ENCODE assay signal across 9 cellular contexts in genomic region chr9:69036799-69037198, GRCh38. TPM values are rescaled to one million over a fixed set of nuclear protein-coding genes. Genes with fewer than 3 reads are reported as not detected.
A peak's percentile ranks its signal among the peaks of the same experiment; 100 is the strongest.
DNase-seq lines count a peak whose midpoint lies in the region; ATAC-seq, FAIRE-seq and TF ChIP-seq lines count a peak whose summit lies in the region.
"Had no signal": no experiment of that assay in that cellular context is flagged by ENCODE, and none has a peak within 500 bp of the region (broad histone marks: within the 10 kb centered on the region; RNA-seq: fewer than 3 reads in every experiment).

No MANE protein-coding gene starts in this region.

- H3K23ac ChIP-seq in H1 (ENCODE audit: insufficient read length), result no peak overlapping the region

- H3K79me2 ChIP-seq in OCI-LY7 (ENCODE audit: insufficient read depth, low read depth, low read length) (peaks cover 31% of the 10 kb centered on the region), H1 (ENCODE audit: control insufficient read depth in 1 of 2, insufficient read depth in 2 of 2, low read length in 2 of 2) (peaks cover 13 to 51% of the 10 kb centered on the region in 2 experiments)

- no peak overlapping the region; the same call in 1 of the 2 replicates for H2BK15ac ChIP-seq in H1 (ENCODE audit: low read length)

- H3K18ac ChIP-seq in H1 (ENCODE audit: extremely low read depth, low read length), result peak overlapping the region; percentile 5; the same call in 1 of the 2 replicates

- 0 out of 2 replicates have a peak overlapping the region, but pooled peaks have one; percentile 61 for H2BK20ac ChIP-seq in H1 (ENCODE audit: low read length)

- H3K4me1 Mint-ChIP-seq in Caco-2 (ENCODE audit: low read depth, unreplicated experiment), result no peaks in the 10 kb centered on the region

- H3K4me3 Mint-ChIP-seq in Caco-2 (ENCODE audit: unreplicated experiment), result peak overlapping the region; percentile 79

- H3K9ac ChIP-seq in H1 (replicated peaks in 1 of 4; ENCODE audit: extremely low read depth in 1 of 4, low read depth in 3 of 4, low read length in 3 of 4), result peak overlapping the region in 3 of 4 experiments; percentile 24 to 83 (median 25); a peak in 4 of 7 replicates

- no peaks in the 10 kb centered on the region for H3K27me3 Mint-ChIP-seq in Caco-2 (ENCODE audit: insufficient read depth, unreplicated experiment)

- H3K9me3 ChIP-seq in Caco-2 (no peaks in the 10 kb centered on the region), OCI-LY7 (ENCODE audit: low read length) (no peaks in the 10 kb centered on the region), H1 (ENCODE audit: insufficient read depth in 2 of 2, low read depth in 1 of 2, low read length in 1 of 2) (no peaks in the 10 kb centered on the region), neutrophil (no peaks in the 10 kb centered on the region)

- H3K14ac ChIP-seq in H1 (ENCODE audit: insufficient read length), result no peak overlapping the region

- no peak overlapping the region; the same call in 1 of the 2 replicates for H2BK5ac ChIP-seq in H1 (ENCODE audit: low read depth, low read length)

- TF ChIP-seq POLR2A in H1 (IDR thresholded peaks at IDR 0.05; ENCODE audit: control extremely low read depth in 1 of 2, low read depth in 2 of 2, low read length in 2 of 2), result no peak

- no peak overlapping the region for H4K8ac ChIP-seq in H1 (ENCODE audit: extremely low read depth, insufficient read depth, low read length)

- H3K27me3 ChIP-seq in Caco-2 (replicated peaks; ENCODE audit: control insufficient read depth, insufficient read depth, low read length), result no peaks in the 10 kb centered on the region
- no peaks in the 10 kb centered on the region for H3K27me3 ChIP-seq in H1 (replicated peaks in 1 of 4; ENCODE audit: control insufficient read depth in 3 of 4, extremely low read depth in 1 of 4, insufficient read depth in 3 of 4, low read length in 3 of 4)
- no peaks in the 10 kb centered on the region for H3K27me3 ChIP-seq in neutrophil

- no peak overlapping the region for H3K4me3 ChIP-seq in Caco-2 (ENCODE audit: low read depth, low read length)
- H3K4me3 ChIP-seq in OCI-LY7 (ENCODE audit: low read depth, low read length, poor library complexity, severe bottlenecking), result peak overlapping the region; percentile 83
- peak overlapping the region; percentile 61 to 96 (median 83) for H3K4me3 ChIP-seq in H1 (ENCODE audit: extremely low read depth in 1 of 4, insufficient read depth in 2 of 4, low read depth in 3 of 4, low read length in 4 of 4)
- H3K4me3 ChIP-seq in neutrophil (ENCODE audit: low read depth in 1 of 2, low read length in 1 of 2), result peak overlapping the region; percentile 75 to 88

- no peak overlapping the region for H3K56ac ChIP-seq in H1 (replicated peaks; ENCODE audit: insufficient read length, low read depth, low read length)

- no peaks in the 10 kb centered on the region for H3K9me2 ChIP-seq in OCI-LY7 (ENCODE audit: insufficient read depth, low read length)

- H3K4me2 ChIP-seq in OCI-LY7 (ENCODE audit: low read length), result peak overlapping the region; percentile 89
- peak overlapping the region; percentile 71 to 77 for H3K4me2 ChIP-seq in H1 (ENCODE audit: insufficient read depth in 1 of 2, low read depth in 2 of 2, low read length in 2 of 2)

- DNase-seq in Caco-2 (no peak), OCI-LY7 (ENCODE audit: low spot score) (peak; percentile 19), H1 (ENCODE audit: low read depth in 1 of 2, low spot score in 2 of 2) (no peak), head of caudate nucleus (no peak), hepatic stellate cell (ENCODE audit: low spot score) (no peak), kidney glomerular epithelial cell (lab: John Stamatoyannopoulos, UW) (no peak)

- TF ChIP-seq CTCF in Caco-2 (IDR thresholded peaks at IDR 0.05; ENCODE audit: insufficient read depth in 1 of 2, low read depth in 1 of 2, low read length in 1 of 2, severe bottlenecking in 1 of 2, unreplicated experiment in 1 of 2) (no peak), OCI-LY7 (conservative IDR thresholded peaks at IDR 0.05; ENCODE audit: low read length) (no peak), H1 (IDR thresholded peaks at IDR 0.05; ENCODE audit: control extremely low read depth in 1 of 3, insufficient read depth in 1 of 3, low read depth in 1 of 3, low read length in 3 of 3) (no peak), neutrophil (IDR thresholded peaks at IDR 0.05) (no peak)

- H3K27ac Mint-ChIP-seq in Caco-2 (ENCODE audit: unreplicated experiment), result no peak overlapping the region

- H2AFZ ChIP-seq in OCI-LY7 (ENCODE audit: low read length) (peak overlapping the region; percentile 77; the same call in 1 of the 2 replicates), H1 (ENCODE audit: low read length) (no peak overlapping the region)

- TF ChIP-seq RAD21 in H1 (IDR thresholded peaks at IDR 0.05 in 1 of 2, conservative IDR thresholded peaks at IDR 0.05 in 1 of 2; ENCODE audit: low read depth in 2 of 2, low read length in 2 of 2), result no peak

- H2AK5ac ChIP-seq in H1 (ENCODE audit: low read depth, low read length), result no peak overlapping the region

- H4K20me1 ChIP-seq in OCI-LY7 (ENCODE audit: insufficient read depth, low read length), result no peaks in the 10 kb centered on the region
- peaks cover 0 to 6% of the 10 kb centered on the region in 2 experiments for H4K20me1 ChIP-seq in H1 (replicated peaks in 1 of 2; ENCODE audit: control insufficient read depth in 1 of 2, insufficient read depth in 2 of 2, low read length in 2 of 2)

- no peak for FAIRE-seq in H1 (lab: Jason Lieb, UNC)

- H3K27ac ChIP-seq in OCI-LY7 (ENCODE audit: low read depth, low read length, poor library complexity, severe bottlenecking) (peak overlapping the region; percentile 57), H1 (ENCODE audit: low read depth, low read length) (no peak overlapping the region), neutrophil (peak overlapping the region; percentile 77)

- H2BK120ac ChIP-seq in H1 (replicated peaks; ENCODE audit: low read depth, low read length), result no peak overlapping the region

- POLR2A ChIA-PET in Caco-2 (lab: Charles Lee) (no interaction called here), OCI-LY7 (lab: Charles Lee) (interaction anchor here (0.6 to 1.0 kb wide), 2 partner anchors 112 to 255 kb away, joined by 4 to 5 read pairs; no protein-coding TSS in a partner anchor), H1 (lab: Charles Lee; ENCODE audit: partially characterized antibody) (interaction anchor here (0.7 to 2.0 kb wide), 6 partner anchors 9 to 92 kb away, joined by 3 to 8 read pairs (median 3); no protein-coding TSS in a partner anchor)

- peak overlapping the region; percentile 24 for H3K4ac ChIP-seq in H1 (replicated peaks; ENCODE audit: insufficient read length, low read depth, low read length)

- CTCF ChIA-PET in Caco-2 (lab: Charles Lee), result no interaction called here
- CTCF ChIA-PET in OCI-LY7 (lab: Charles Lee; ENCODE audit: unreplicated experiment), result no interaction called here
- CTCF ChIA-PET in H1 (lab: Charles Lee; ENCODE audit: partially characterized antibody), result interaction anchor here (0.7 to 1.0 kb wide), 4 partner anchors 10 to 154 kb away, joined by 3 to 4 read pairs (median 3); no protein-coding TSS in a partner anchor

- intact Hi-C loops in Caco-2 (cut with micrococcal nuclease; ENCODE audit: unreplicated experiment) (no loop called here), OCI-LY7 (cut with micrococcal nuclease; ENCODE audit: unreplicated experiment) (loop anchor here (5.0 kb wide), 1 partner anchor 156 kb away; no protein-coding TSS in a partner anchor), head of caudate nucleus (cut with DNase I) (loop anchor here (5.0 to 10.0 kb wide), 2 partner anchors 146 to 508 kb away; no protein-coding TSS in a partner anchor)

- no peaks in the 10 kb centered on the region for H3K36me3 Mint-ChIP-seq in Caco-2 (ENCODE audit: insufficient read depth, unreplicated experiment)

- no peaks in the 10 kb centered on the region for H3K36me3 ChIP-seq in Caco-2 (ENCODE audit: control insufficient read depth, insufficient read depth, low read length)
- peaks cover 3% of the 10 kb centered on the region; the same call in 1 of the 2 replicates for H3K36me3 ChIP-seq in OCI-LY7 (ENCODE audit: insufficient read depth, low read length)
- no peaks in the 10 kb centered on the region for H3K36me3 ChIP-seq in H1 (ENCODE audit: control insufficient read depth in 2 of 4, insufficient read depth in 4 of 4, low read length in 3 of 4)
- H3K36me3 ChIP-seq in neutrophil, result no peaks in the 10 kb centered on the region

- TF ChIP-seq EP300 in H1 (IDR thresholded peaks at IDR 0.05; ENCODE audit: borderline replicate concordance in 1 of 2, low read depth in 2 of 2, low read length in 2 of 2), result no peak

- H4K91ac ChIP-seq in H1 (replicated peaks; ENCODE audit: insufficient read length, low read length), result peak overlapping the region; percentile 61

- no TSS peak for BruUV-seq in Caco-2 (replicated peaks; lab: Mats Ljungman, UMichigan)
- BruUV-seq in OCI-LY7 (replicated peaks; lab: Mats Ljungman, UMichigan), result no TSS peak

- peaks cover 7% of the 10 kb centered on the region; the same call in 1 of the 2 replicates for H3K23me2 ChIP-seq in H1 (ENCODE audit: low read depth, low read length)

- H4K5ac ChIP-seq in H1 (ENCODE audit: insufficient read length, low read depth, low read length), result no peak overlapping the region

- 0 out of 2 replicates have a peak overlapping the region, but pooled peaks have one; percentile 39 for H2BK12ac ChIP-seq in H1 (ENCODE audit: low read depth, low read length)

- H3K9me3 Mint-ChIP-seq in Caco-2 (ENCODE audit: unreplicated experiment), result no peaks in the 10 kb centered on the region

- 71% methylated on average over 10 of the region's 10 CpGs; no CpG with 5 or more reads in 1 of the 2 experiments for WGBS in H1 (ENCODE audit: extremely low coverage in 1 of 2, insufficient coverage in 1 of 2, insufficient read length in 1 of 2, insufficient replicate concordance in 2 of 2, low coverage in 1 of 2, low lambda C conversion rate in 2 of 2, missing lambda C conversion rate in 1 of 2), 2 experiments

- no peaks in the 10 kb centered on the region for H3K4me1 ChIP-seq in Caco-2
- H3K4me1 ChIP-seq in OCI-LY7 (ENCODE audit: insufficient read depth, low read length, poor library complexity, severe bottlenecking), result no peaks in the 10 kb centered on the region
- peaks cover 0 to 4% (median 1%) of the 10 kb centered on the region in 4 experiments; a peak in 2 of 7 replicates for H3K4me1 ChIP-seq in H1 (replicated peaks in 1 of 4; ENCODE audit: control insufficient read depth in 3 of 4, insufficient read depth in 4 of 4, low read length in 3 of 4)
- peaks cover 22 to 39% of the 10 kb centered on the region in 2 experiments for H3K4me1 ChIP-seq in neutrophil (ENCODE audit: control insufficient read depth in 1 of 2, insufficient read depth in 1 of 2, low read depth in 1 of 2, low read length in 1 of 2)

- peaks cover 7% of the 10 kb centered on the region; the same call in 1 of the 2 replicates for H3K79me1 ChIP-seq in H1 (ENCODE audit: low read depth, low read length)

- ATAC-seq in GM19328 (IDR thresholded peaks at IDR 0.05; ENCODE audit: unreplicated experiment), result no peak

RNA-seq across cellular contexts. Expression of gene FXN, which starts 1.2 kb away (rescaled TPM):
- total RNA-seq in Caco-2 (2022) (7.6 and 8.6 TPM in 2 replicates), OCI-LY7 (2022) (33.6 and 36.1 TPM in 2 replicates)
- total RNA-seq in OCI-LY7 (2014; rRNA removed; shearing (Covaris generic)), result 5.6 and 6.9 TPM in 2 replicates
- total RNA-seq in H1 (2021; fragmentation: NEBNext Ultra II Directional; extraction: Animal tissue kit (Norgen Biotek cat#: 25700)), result 37.5 and 41.6 TPM in 2 replicates
- polyA plus RNA-seq in H1 (2011; rRNA removed), result 24.0 and 34.2 TPM in 2 replicates
- 28.3 TPM for polyA plus RNA-seq in H1 (2011; cell fraction: cytosol; rRNA removed)
- 13.8 TPM for polyA plus RNA-seq in H1 (2011; cell fraction: nucleus; rRNA removed)
- polyA plus RNA-seq in H1 (2012, experiment 1 of 2), result 32.8 to 43.8 TPM (median 36.6 TPM) in 4 replicates
- 47.9 TPM for polyA plus RNA-seq in H1 (2012, experiment 2 of 2)
- polyA plus RNA-seq in H1 (2013, experiment 1 of 2), result 39.4 TPM
- 40.1 TPM for polyA plus RNA-seq in H1 (2013, experiment 2 of 2)
- 25.0 and 27.2 TPM in 2 replicates for polyA minus RNA-seq in H1 (2011; rRNA and poly(A)+ RNA removed)
- 7.3 TPM for polyA minus RNA-seq in H1 (2011; cell fraction: cytosol; rRNA and poly(A)+ RNA removed)
- 15.8 TPM for polyA minus RNA-seq in H1 (2011; cell fraction: nucleus; rRNA and poly(A)+ RNA removed)

RNA-seq across cellular contexts. Expression of gene PRKACG, which starts 22.9 kb away (rescaled TPM):
- total RNA-seq in Caco-2 (2022), result not detected in 2 replicates
- total RNA-seq in OCI-LY7 (2014; rRNA removed; shearing (Covaris generic)), result not detected in 2 replicates
- total RNA-seq in OCI-LY7 (2022), result not detected in 2 replicates
- not detected in 2 replicates for total RNA-seq in H1 (2021; fragmentation: NEBNext Ultra II Directional; extraction: Animal tissue kit (Norgen Biotek cat#: 25700))
- polyA plus RNA-seq in H1 (2011; rRNA removed), result not detected in 2 replicates
- polyA plus RNA-seq in H1 (2011; cell fraction: cytosol; rRNA removed), result not detected
- not detected for polyA plus RNA-seq in H1 (2011; cell fraction: nucleus; rRNA removed)
- not detected in 4 replicates for polyA plus RNA-seq in H1 (2012, experiment 1 of 2)
- polyA plus RNA-seq in H1 (2012, experiment 2 of 2), result not detected
- polyA plus RNA-seq in H1 (2013, experiment 1 of 2), result not detected
- polyA plus RNA-seq in H1 (2013, experiment 2 of 2), result not detected
- not detected in 2 replicates for polyA minus RNA-seq in H1 (2011; rRNA and poly(A)+ RNA removed)
- not detected for polyA minus RNA-seq in H1 (2011; cell fraction: cytosol; rRNA and poly(A)+ RNA removed)
- polyA minus RNA-seq in H1 (2011; cell fraction: nucleus; rRNA and poly(A)+ RNA removed), result not detected
- total RNA-seq: T-helper 1 cell treated with Interleukin-12 subunit alpha and Interleukin-12 subunit beta and Interleukin-4 antibody, amounts not matched to agents 30 ng/mL and 1 ng/mL, for 36 hours had no signal
